In genomic region chr1:153366261-153366660, GRCh38 we compare ENCODE assay signal across 24 cellular contexts. TPM values are rescaled to one million over a fixed set of nuclear protein-coding genes. Genes with fewer than 3 reads are reported as not detected.
"Had no signal": no experiment of that assay in that cellular context is flagged by ENCODE, and none has a peak within 500 bp of the region (broad histone marks: within the 10 kb centered on the region; RNA-seq: fewer than 3 reads in every experiment).

No MANE protein-coding gene starts in this region.

- H3K4me1 Mint-ChIP-seq: natural killer cell; neural crest cell; stimulated activated naive B cell treated with anti-CD40 and anti-IgM and Interleukin-4, amounts not matched to agents 10 μg/mL and 1 μg/mL and 100 μg/mL, for 72 hours; stimulated activated naive CD8-positive, alpha-beta T cell treated with anti-CD3 and anti-CD28 coated beads, Interleukin-15, amount 100 ng/mL, for 72 hours had no signal

- H3K4me1 ChIP-seq: parathyroid adenoma, psoas muscle, right lobe of liver, transverse colon had no signal

- H3K4me3 Mint-ChIP-seq: natural killer cell; neural crest cell; stimulated activated naive B cell treated with anti-CD40 and anti-IgM and Interleukin-4, amounts not matched to agents 10 μg/mL and 1 μg/mL and 100 μg/mL, for 72 hours; stimulated activated naive CD8-positive, alpha-beta T cell treated with anti-CD3 and anti-CD28 coated beads, Interleukin-15, amount 100 ng/mL, for 72 hours had no signal

- H3K27me3 Mint-ChIP-seq: stimulated activated naive CD8-positive, alpha-beta T cell treated with anti-CD3 and anti-CD28 coated beads, Interleukin-15, amount 100 ng/mL, for 72 hours had no signal

- H3K36me3 Mint-ChIP-seq: natural killer cell; stimulated activated naive B cell treated with anti-CD40 and anti-IgM and Interleukin-4, amounts not matched to agents 10 μg/mL and 1 μg/mL and 100 μg/mL, for 72 hours had no signal

- H3K9me3 Mint-ChIP-seq: natural killer cell; neural crest cell; stimulated activated naive B cell treated with anti-CD40 and anti-IgM and Interleukin-4, amounts not matched to agents 10 μg/mL and 1 μg/mL and 100 μg/mL, for 72 hours; stimulated activated naive CD8-positive, alpha-beta T cell treated with anti-CD3 and anti-CD28 coated beads, Interleukin-15, amount 100 ng/mL, for 72 hours had no signal

- DNase-seq: dermis blood vessel endothelial cell; heart left ventricle; hippocampal formation; left colon; mucosa of descending colon; natural killer cell; nucleus accumbens; psoas muscle; retina; right lobe of liver; stimulated activated CD4-positive, alpha-beta T cell treated with anti-CD3 and anti-CD28 coated beads, Interleukin-2, amount 100 ng/mL, for 24 hours; stimulated activated CD4-positive, alpha-beta T cell treated with anti-CD3 and anti-CD28 coated beads, Interleukin-4, amount 100 ng/mL, for 4 hours; stimulated activated naive B cell treated with anti-CD40 and anti-IgM and Interleukin-4, amounts not matched to agents 10 μg/mL and 1 μg/mL and 100 μg/mL, for 72 hours; stimulated activated naive CD8-positive, alpha-beta T cell treated with anti-CD3 and anti-CD28 coated beads, Interleukin-15, amount 100 ng/mL, for 72 hours; transverse colon had no signal

- H3K27me3 ChIP-seq: heart left ventricle, right lobe of liver had no signal

- H3K36me3 ChIP-seq: heart left ventricle, right lobe of liver, thoracic aorta, transverse colon had no signal

- H3K27ac Mint-ChIP-seq: natural killer cell; stimulated activated naive B cell treated with anti-CD40 and anti-IgM and Interleukin-4, amounts not matched to agents 10 μg/mL and 1 μg/mL and 100 μg/mL, for 72 hours had no signal

- H3K4me3 ChIP-seq: heart left ventricle, mucosa of descending colon, psoas muscle, right lobe of liver, thoracic aorta, transverse colon had no signal

- H3K9me3 ChIP-seq: heart left ventricle, mucosa of descending colon, psoas muscle, right lobe of liver, thoracic aorta, transverse colon had no signal

- H3K27ac ChIP-seq: parathyroid adenoma, psoas muscle, right lobe of liver, thoracic aorta, transverse colon had no signal

RNA-seq across cellular contexts. Expression of gene S100A9, which starts 8.6 kb away (rescaled TPM):
- total RNA-seq: fibroblast of lung, glomerular endothelial cell, neural crest cell had no signal

RNA-seq across cellular contexts. Expression of gene S100A12, which starts 9.2 kb away (rescaled TPM):
- total RNA-seq: dermis blood vessel endothelial cell, fibroblast of lung, glomerular endothelial cell, kidney epithelial cell, neural crest cell, transverse colon had no signal

RNA-seq across cellular contexts. Expression of gene PGLYRP4, which starts 17.6 kb away (rescaled TPM):
- total RNA-seq: dermis blood vessel endothelial cell, fibroblast of lung, frontal cortex, glomerular endothelial cell, heart left ventricle, left colon, liver, mucosa of descending colon, natural killer cell, neural crest cell, psoas muscle, right lobe of liver, subcutaneous adipose tissue, thoracic aorta, transverse colon had no signal

RNA-seq across cellular contexts. Expression of gene S100A8, which starts 24.6 kb away (rescaled TPM):
- total RNA-seq: dermis blood vessel endothelial cell, fibroblast of lung, glomerular endothelial cell, kidney epithelial cell, neural crest cell had no signal

RNA-seq across cellular contexts. Expression of gene S100A7A, which starts 50.1 kb away (rescaled TPM):
- total RNA-seq: dermis blood vessel endothelial cell, fibroblast of lung, frontal cortex, glomerular endothelial cell, heart left ventricle, kidney epithelial cell, left colon, liver, mucosa of descending colon, natural killer cell, neural crest cell, psoas muscle, right lobe of liver, subcutaneous adipose tissue, thoracic aorta, transverse colon had no signal
